12 cellular contexts compared by ENCODE assay signal in genomic region chr12:116133149-116133548, GRCh38.
DNase-seq lines count a peak whose midpoint lies in the region; ATAC-seq, FAIRE-seq and TF ChIP-seq lines count a peak whose summit lies in the region.
"Had no signal": no experiment of that assay in that cellular context is flagged by ENCODE, and none has a peak within 500 bp of the region (broad histone marks: within the 10 kb centered on the region; RNA-seq: fewer than 3 reads in every experiment).

No MANE protein-coding gene starts in this region.

- peaks cover 48% of the 10 kb centered on the region for H3K4me1 Mint-ChIP-seq in activated T-helper 2 cell treated with anti-CD3 and anti-CD28 coated beads, Interferon-gamma antibody, Interleukin-2, Interleukin-4, amounts not matched to agents 10 μg/mL and 5 μg/mL and 100 μg/mL, durations not matched to agents 14 hours and 24 hours and 36 hours (ENCODE audit: low read depth)
- peaks cover 89% of the 10 kb centered on the region for H3K4me1 Mint-ChIP-seq in HFFc6 (ENCODE audit: low read depth)

- no peaks in the 10 kb centered on the region for H3K36me3 ChIP-seq in ACC112 (ENCODE audit: insufficient read depth, low read length)
- no peaks in the 10 kb centered on the region for H3K36me3 ChIP-seq in GM23248 (ENCODE audit: low read depth)
- H3K36me3 ChIP-seq in lung (ENCODE audit: control insufficient read depth in 2 of 2, insufficient read depth in 2 of 2, low read length in 2 of 2): no peaks in the 10 kb centered on the region

- H4K20me1 ChIP-seq in GM23248 (ENCODE audit: insufficient read depth): peaks cover 62% of the 10 kb centered on the region

- FAIRE-seq in urothelium cell line (lab: Jason Lieb, UNC): no peak

- H3F3A ChIP-seq in GM23248 (ENCODE audit: insufficient read depth): peaks cover 46% of the 10 kb centered on the region

- peak overlapping the region; percentile 29 for H3K27ac Mint-ChIP-seq in activated T-helper 2 cell treated with anti-CD3 and anti-CD28 coated beads, Interferon-gamma antibody, Interleukin-2, Interleukin-4, amounts not matched to agents 10 μg/mL and 5 μg/mL and 100 μg/mL, durations not matched to agents 14 hours and 24 hours and 36 hours
- no peak overlapping the region for H3K27ac Mint-ChIP-seq in HFFc6

- no peaks in the 10 kb centered on the region for H3K9me3 Mint-ChIP-seq in activated T-helper 2 cell treated with anti-CD3 and anti-CD28 coated beads, Interferon-gamma antibody, Interleukin-2, Interleukin-4, amounts not matched to agents 10 μg/mL and 5 μg/mL and 100 μg/mL, durations not matched to agents 14 hours and 24 hours and 36 hours
- H3K9me3 Mint-ChIP-seq in HFFc6: no peaks in the 10 kb centered on the region
- H3K9me3 Mint-ChIP-seq: neural crest cell had no signal

- H3K36me3 Mint-ChIP-seq in activated T-helper 2 cell treated with anti-CD3 and anti-CD28 coated beads, Interferon-gamma antibody, Interleukin-2, Interleukin-4, amounts not matched to agents 10 μg/mL and 5 μg/mL and 100 μg/mL, durations not matched to agents 14 hours and 24 hours and 36 hours (ENCODE audit: low read depth): no peaks in the 10 kb centered on the region
- no peaks in the 10 kb centered on the region for H3K36me3 Mint-ChIP-seq in HFFc6 (ENCODE audit: low read depth)

- H3K9me2 ChIP-seq in GM23248 (ENCODE audit: insufficient read depth): no peaks in the 10 kb centered on the region

- ATAC-seq in lung (ENCODE audit: insufficient read depth, low FRiP score) (peak; percentile 56), GM21390 (IDR thresholded peaks at IDR 0.05; ENCODE audit: unreplicated experiment) (no peak)

- H3K9ac ChIP-seq in GM23248: no peak overlapping the region

- intact Hi-C loops in activated T-helper 2 cell treated with anti-CD3 and anti-CD28 coated beads, Interferon-gamma antibody, Interleukin-2, Interleukin-4, amounts not matched to agents 10 μg/mL and 5 μg/mL and 100 μg/mL, durations not matched to agents 14 hours and 24 hours and 36 hours (cut with micrococcal nuclease): loop anchor here (10.0 kb wide), 1 partner anchor 422 kb away; the partner anchor contains the start of gene MAP1LC3B2

- H3K27ac ChIP-seq in ACC112 (ENCODE audit: low read depth, low read length): peak overlapping the region; percentile 17
- H3K27ac ChIP-seq in GM23248: no peak overlapping the region
- H3K27ac ChIP-seq in lung (ENCODE audit: low read depth in 1 of 2, low read length in 1 of 2): no peak overlapping the region

- H3K4me3 Mint-ChIP-seq in activated T-helper 2 cell treated with anti-CD3 and anti-CD28 coated beads, Interferon-gamma antibody, Interleukin-2, Interleukin-4, amounts not matched to agents 10 μg/mL and 5 μg/mL and 100 μg/mL, durations not matched to agents 14 hours and 24 hours and 36 hours (ENCODE audit: low read depth): no peak overlapping the region
- H3K4me3 Mint-ChIP-seq in HFFc6: no peak overlapping the region
- H3K4me3 Mint-ChIP-seq: neural crest cell had no signal

- no peaks in the 10 kb centered on the region for H3K27me3 Mint-ChIP-seq in activated T-helper 2 cell treated with anti-CD3 and anti-CD28 coated beads, Interferon-gamma antibody, Interleukin-2, Interleukin-4, amounts not matched to agents 10 μg/mL and 5 μg/mL and 100 μg/mL, durations not matched to agents 14 hours and 24 hours and 36 hours (ENCODE audit: low read depth)
- H3K27me3 Mint-ChIP-seq in HFFc6 (ENCODE audit: insufficient read depth): no peaks in the 10 kb centered on the region; the same call in 1 of the 2 replicates

- H3K4me2 ChIP-seq in GM23248 (ENCODE audit: unreplicated experiment): no peak overlapping the region

- H3K27me3 ChIP-seq in ACC112 (ENCODE audit: insufficient read depth, low read length) (no peaks in the 10 kb centered on the region), GM23248 (replicated peaks; ENCODE audit: insufficient read depth) (no peaks in the 10 kb centered on the region), lung (ENCODE audit: control insufficient read depth, insufficient read depth) (no peaks in the 10 kb centered on the region)

- H3K79me2 ChIP-seq in ACC112 (ENCODE audit: control insufficient read depth, insufficient read depth, low read length, unreplicated experiment) (peaks cover 80% of the 10 kb centered on the region), GM23248 (ENCODE audit: insufficient read depth) (peaks cover 100% of the 10 kb centered on the region)

- no peak overlapping the region for H3K4me3 ChIP-seq in ACC112 (ENCODE audit: low read depth, low read length)
- H3K4me3 ChIP-seq in GM23248: no peak overlapping the region
- no peak overlapping the region for H3K4me3 ChIP-seq in lung

- in situ Hi-C loops in GM23248 (cut with MboI): no loop called here

- 97 to 100% methylated on average over 2 of the region's 2 CpGs for WGBS in GM23248 (ENCODE audit: low coverage in 1 of 2, low lambda C conversion rate in 2 of 2, missing lambda C conversion rate in 2 of 2), 2 experiments
- WGBS in lung, 2 donors: 40 to 51% methylated on average over 2 of the region's 2 CpGs

- H3K9me3 ChIP-seq in GM23248 (ENCODE audit: low read depth) (no peaks in the 10 kb centered on the region), lung (ENCODE audit: control insufficient read depth in 2 of 2, insufficient read depth in 1 of 2, low read length in 1 of 2) (no peaks in the 10 kb centered on the region)

- TF ChIP-seq CTCF in lung (IDR thresholded peaks at IDR 0.05; ENCODE audit: control extremely low read depth, extremely low read depth) (no peak), HFFc6 (IDR thresholded peaks at IDR 0.05) (no peak)

- peaks cover 56% of the 10 kb centered on the region for H3K4me1 ChIP-seq in ACC112 (ENCODE audit: control insufficient read depth, insufficient read depth, low read length, unreplicated experiment)
- H3K4me1 ChIP-seq in GM23248 (ENCODE audit: insufficient read depth): peaks cover 64% of the 10 kb centered on the region
- H3K4me1 ChIP-seq in lung (ENCODE audit: control insufficient read depth in 2 of 2, insufficient read depth in 2 of 2, low read length in 2 of 2): peaks cover 9 to 20% of the 10 kb centered on the region in 2 donors

- DNase-seq in GM23248 (peak; percentile 59), lung (ENCODE audit: low spot score) (no peak), cortex of kidney (lab: John Stamatoyannopoulos, UW) (no peak), urothelium cell line (ENCODE audit: low spot score) (no peak), HFFc6 (no peak)
- no peak for DNase-seq in activated T-helper 2 cell treated with anti-CD3 and anti-CD28 coated beads, Interferon-gamma antibody, Interleukin-2, Interleukin-4, amounts not matched to agents 10 μg/mL and 5 μg/mL and 100 μg/mL, durations not matched to agents 14 hours and 24 hours and 36 hours (ENCODE audit: low spot score)
- DNase-seq: NCI-H2081 treated with DMSO at 0.1 percent for 48 hours; RPMI8226; stimulated activated CD4-positive, alpha-beta T cell treated with anti-CD3 and anti-CD28 coated beads, Interleukin-1b, Interleukin-23, amount 100 ng/mL, for 48 hours had no signal

- H2AFZ ChIP-seq in ACC112 (ENCODE audit: low read length, unreplicated experiment) (no peak overlapping the region), GM23248 (no peak overlapping the region)
